22 cellular contexts compared by ENCODE assay signal in the genomic region with DNA sequence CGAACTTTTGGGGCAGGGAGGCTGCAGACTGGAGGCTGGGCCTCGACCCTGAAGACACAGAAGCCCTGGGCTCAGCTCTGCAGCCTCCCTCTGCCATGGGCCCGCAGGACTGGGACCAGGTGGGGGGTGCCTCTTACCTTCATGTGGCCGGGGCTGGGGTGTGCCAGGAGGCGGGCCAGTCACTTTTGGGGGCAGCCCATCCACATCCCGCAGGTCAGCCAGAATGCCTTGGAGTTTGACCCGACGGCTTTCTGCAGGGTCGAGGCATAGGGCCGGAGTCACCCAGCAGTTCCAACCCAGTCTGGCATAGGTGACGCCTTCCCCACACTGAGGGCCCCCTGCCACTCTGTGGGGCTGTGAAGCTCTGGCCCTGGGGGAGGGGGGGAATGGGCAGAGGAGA. TPM values are rescaled to one million over a fixed set of nuclear protein-coding genes. Genes with fewer than 3 reads are reported as not detected.
A peak's percentile ranks its signal among the peaks of the same experiment; 100 is the strongest.
DNase-seq lines count a peak whose midpoint lies in the region; ATAC-seq, FAIRE-seq and TF ChIP-seq lines count a peak whose summit lies in the region.
"Had no signal": no experiment of that assay in that cellular context is flagged by ENCODE, and none has a peak within 500 bp of the region (broad histone marks: within the 10 kb centered on the region; RNA-seq: fewer than 3 reads in every experiment).

No MANE protein-coding gene starts in this region.

- TF ChIP-seq POLR2A in HepG2 (IDR thresholded peaks at IDR 0.05; ENCODE audit: insufficient read depth in 1 of 2, low read depth in 2 of 2, low read length in 2 of 2) (no peak), right lobe of liver (IDR thresholded peaks at IDR 0.05) (no peak), esophagus muscularis mucosa (IDR thresholded peaks at IDR 0.05; ENCODE audit: low read depth) (no peak), sigmoid colon (IDR thresholded peaks at IDR 0.05) (no peak)

- H3K27ac ChIP-seq in HepG2 (ENCODE audit: extremely low read length, insufficient read depth, low read length): no peak overlapping the region
- peak overlapping the region in 1 of 3 donors; percentile 29 for H3K27ac ChIP-seq in right lobe of liver
- peak overlapping the region; percentile 24 to 64 (median 46) for H3K27ac ChIP-seq in esophagus muscularis mucosa (replicated peaks in 1 of 4)
- H3K27ac ChIP-seq in sigmoid colon: peak overlapping the region; percentile 27 to 51 (median 40)
- H3K27ac ChIP-seq: epithelial cell of prostate had no signal

- H3K36me3 ChIP-seq in HepG2 (replicated peaks in 1 of 2; ENCODE audit: control insufficient read depth in 1 of 2, insufficient read depth in 2 of 2, low read length in 2 of 2) (peaks cover 60 to 95% of the 10 kb centered on the region in 2 experiments), right lobe of liver (peaks cover 0 to 74% (median 31%) of the 10 kb centered on the region in 4 donors), esophagus muscularis mucosa (peaks cover 59 to 100% (median 97%) of the 10 kb centered on the region in 4 donors), sigmoid colon (peaks cover 53 to 97% (median 85%) of the 10 kb centered on the region in 4 donors)

- no peaks in the 10 kb centered on the region for H3K4me1 ChIP-seq in HepG2 (ENCODE audit: insufficient read depth, low read length)
- peaks cover 0 to 3% (median 0%) of the 10 kb centered on the region in 4 donors for H3K4me1 ChIP-seq in right lobe of liver
- peaks cover 15 to 54% (median 48%) of the 10 kb centered on the region in 4 donors for H3K4me1 ChIP-seq in esophagus muscularis mucosa
- peaks cover 0 to 19% (median 13%) of the 10 kb centered on the region in 4 donors for H3K4me1 ChIP-seq in sigmoid colon

- H3K27me3 ChIP-seq in HepG2 (ENCODE audit: control insufficient read depth in 1 of 2, insufficient read depth in 2 of 2, low read length in 2 of 2) (no peaks in the 10 kb centered on the region), right lobe of liver (no peaks in the 10 kb centered on the region), esophagus muscularis mucosa (no peaks in the 10 kb centered on the region), sigmoid colon (no peaks in the 10 kb centered on the region)
- H3K27me3 ChIP-seq: adrenal gland had no signal

- 100% methylated on average over 3 of the region's 11 CpGs for WGBS in HepG2 (ENCODE audit: low lambda C conversion rate)
- WGBS in right lobe of liver (ENCODE audit: insufficient coverage, low coverage, low lambda C conversion rate, missing lambda C conversion rate): 90% methylated on average over 2 of the region's 11 CpGs
- WGBS in esophagus muscularis mucosa: 87% methylated on average over 3 of the region's 11 CpGs
- WGBS in sigmoid colon, 2 donors: 91% methylated on average over 11 of the region's 11 CpGs

- in situ Hi-C loops in HepG2 (cut with HindIII; ENCODE audit: extremely low pct_ligation_motif_present, low pct_unique_long_range_greater_than_20kb): no loop called here

- no peak overlapping the region for H2AFZ ChIP-seq in HepG2 (ENCODE audit: low read length)

- intact Hi-C loops in HepG2 (cut with micrococcal nuclease; ENCODE audit: unreplicated experiment) (loop anchor here (1.0 kb wide), 1 partner anchor 23 kb away; no protein-coding TSS in a partner anchor), right lobe of liver (cut with DNase I) (no loop called here), esophagus muscularis mucosa (cut with DNase I) (loop anchor here (2.0 kb wide), 1 partner anchor 23 kb away; no protein-coding TSS in a partner anchor), sigmoid colon (cut with DNase I) (loop anchor here (1.0 kb wide), 1 partner anchor 23 kb away; no protein-coding TSS in a partner anchor)

- no peak overlapping the region for H3K9ac ChIP-seq in HepG2 (ENCODE audit: insufficient read depth, low read depth, low read length)

- H4K20me1 ChIP-seq in HepG2 (ENCODE audit: insufficient read depth, low read length): peaks cover 13% of the 10 kb centered on the region; the same call in 1 of the 2 replicates

- POLR2A ChIA-PET in HepG2 (lab: Yijun Ruan, JAX): interaction anchor here (1.3 kb wide), 1 partner anchor 10 kb away, joined by 3 read pairs; no protein-coding TSS in a partner anchor

- no peak for TF ChIP-seq RAD21 in HepG2 (CRISPR knock-in tag; IDR thresholded peaks at IDR 0.05)

- ATAC-seq in HepG2 (no peak), right lobe of liver (no peak), HG02870 (IDR thresholded peaks at IDR 0.05; ENCODE audit: unreplicated experiment) (no peak)
- ATAC-seq: activated T-helper 17 cell treated with anti-CD3 and anti-CD28 coated beads, Interleukin-2, amount 50 U/mL, for 72 hours had no signal

- TF ChIP-seq CTCF in HepG2 (CRISPR knock-in tag; IDR thresholded peaks at IDR 0.05) (no peak), right lobe of liver (IDR thresholded peaks at IDR 0.05) (no peak), esophagus muscularis mucosa (IDR thresholded peaks at IDR 0.05) (no peak), sigmoid colon (IDR thresholded peaks at IDR 0.05) (no peak)

- TF ChIP-seq EP300 in HepG2 (IDR thresholded peaks at IDR 0.05; ENCODE audit: low read depth in 2 of 2, low read length in 2 of 2): no peak
- TF ChIP-seq EP300 in HepG2 (CRISPR knock-in tag; IDR thresholded peaks at IDR 0.05; ENCODE audit: borderline replicate concordance): no peak
- no peak for TF ChIP-seq EP300 in esophagus muscularis mucosa (IDR thresholded peaks at IDR 0.05)
- no peak for TF ChIP-seq EP300 in sigmoid colon (IDR thresholded peaks at IDR 0.05)

- DNase-seq in HepG2 (ENCODE audit: low spot score) (no peak), right lobe of liver (no peak), esophagus muscularis mucosa (ENCODE audit: extremely low spot score) (no peak), sigmoid colon (peak; percentile 65), HuH-7 (ENCODE audit: low spot score) (no peak)
- no peak for DNase-seq in activated T-cell treated with anti-CD3 and anti-CD28 coated beads, Interleukin-2, amount 50 U/mL, for 48 hours
- DNase-seq: activated CD4-positive, alpha-beta T cell treated with anti-CD3 and anti-CD28 coated beads for 4 hours; activated CD8-positive, alpha-beta memory T cell treated with anti-CD3 and anti-CD28 coated beads, Interleukin-2, amount 10 ng/mL, durations not matched to agents 7 days and 5 days; CD4-positive, CD25-positive, alpha-beta regulatory T cell; DMS53; foreskin melanocyte; KG1; kidney glomerular epithelial cell; MV-4-11; NCI-H187; NCI-H69; SIG-M5; T-helper 1 cell had no signal

- H3K79me2 ChIP-seq in HepG2 (ENCODE audit: insufficient read depth, low read length): no peaks in the 10 kb centered on the region

- FAIRE-seq in HepG2 (lab: Jason Lieb, UNC): no peak

- BruUV-seq in HepG2 (replicated peaks; lab: Mats Ljungman, UMichigan): no TSS peak

- no peak overlapping the region for H3K4me2 ChIP-seq in HepG2 (ENCODE audit: low read depth, low read length)

- H3K4me3 ChIP-seq in HepG2 (replicated peaks in 1 of 3; ENCODE audit: insufficient read depth in 1 of 3, low read depth in 2 of 3, low read length in 3 of 3) (no peak overlapping the region), right lobe of liver (no peak overlapping the region), esophagus muscularis mucosa (no peak overlapping the region), sigmoid colon (no peak overlapping the region)
- H3K4me3 ChIP-seq: adrenal gland had no signal

- H3K9me3 ChIP-seq in HepG2 (ENCODE audit: low read length): no peaks in the 10 kb centered on the region
- no peaks in the 10 kb centered on the region for H3K9me3 ChIP-seq in right lobe of liver
- H3K9me3 ChIP-seq in esophagus muscularis mucosa: no peaks in the 10 kb centered on the region
- no peaks in the 10 kb centered on the region for H3K9me3 ChIP-seq in sigmoid colon
- H3K9me3 ChIP-seq: adrenal gland had no signal

- CTCF ChIA-PET in HepG2 (lab: Yijun Ruan, JAX; ENCODE audit: low intra/inter-chr PET ratio, low total read pairs): interaction anchor here (2.8 kb wide), 1 partner anchor 23 kb away, joined by 22 read pairs; no protein-coding TSS in a partner anchor

RNA-seq across cellular contexts. Expression of a gene that starts 10.8 kb away (rescaled TPM):
- 6.7 and 13.2 TPM in 2 replicates for total RNA-seq in HepG2 (2016; rRNA removed; fragmentation: Illumina TruSeq; extraction: Trizol)
- total RNA-seq in HepG2 (2016; cell fraction: cytosol; rRNA removed; fragmentation: Illumina TruSeq; extraction: Trizol; ENCODE audit: low read depth): 3.7 and 5.6 TPM in 2 replicates
- 7.7 and 10.7 TPM in 2 replicates for total RNA-seq in HepG2 (2016; cell fraction: insoluble cytoplasmic fraction; rRNA removed; fragmentation: Illumina TruSeq; extraction: Trizol)
- total RNA-seq in HepG2 (2016; cell fraction: membrane; rRNA removed; fragmentation: Illumina TruSeq; extraction: Trizol): 10.7 and 11.6 TPM in 2 replicates
- 9.5 and 12.7 TPM in 2 replicates for total RNA-seq in HepG2 (2016; cell fraction: nucleus; rRNA removed; fragmentation: Illumina TruSeq; extraction: Trizol)
- polyA plus RNA-seq in HepG2 (2011; rRNA removed): 7.3 and 9.2 TPM in 2 replicates
- 5.7 and 8.3 TPM in 2 replicates for polyA plus RNA-seq in HepG2 (2011; cell fraction: cytosol; rRNA removed)
- polyA plus RNA-seq in HepG2 (2011; cell fraction: nucleus; rRNA removed): 19.6 and 26.3 TPM in 2 replicates
- 12.3 and 18.9 TPM in 2 replicates for polyA plus RNA-seq in HepG2 (2012)
- 4.2 and 4.7 TPM in 2 replicates for polyA plus RNA-seq in HepG2 (2016; cell fraction: cytosol; fragmentation: Illumina TruSeq; extraction: Trizol; ENCODE audit: low read depth)
- polyA plus RNA-seq in HepG2 (2016; cell fraction: insoluble cytoplasmic fraction; fragmentation: Illumina TruSeq; extraction: Trizol; ENCODE audit: low read depth): 12.5 and 12.9 TPM in 2 replicates
- polyA plus RNA-seq in HepG2 (2016; cell fraction: membrane; fragmentation: Illumina TruSeq; extraction: Trizol; ENCODE audit: low read depth): 6.8 and 7.6 TPM in 2 replicates
- polyA plus RNA-seq in HepG2 (2016; cell fraction: nucleus; fragmentation: Illumina TruSeq; extraction: Trizol; ENCODE audit: insufficient read depth, low read depth): 26.1 and 27.2 TPM in 2 replicates
- 10.6 and 14.4 TPM in 2 replicates for polyA minus RNA-seq in HepG2 (2011; rRNA and poly(A)+ RNA removed; ENCODE audit: low replicate concordance)
- 8.2 and 11.7 TPM in 2 replicates for polyA minus RNA-seq in HepG2 (2011; cell fraction: cytosol; rRNA and poly(A)+ RNA removed)
- 9.1 TPM in 2 replicates for polyA minus RNA-seq in HepG2 (2011; cell fraction: nucleus; rRNA and poly(A)+ RNA removed)
- total RNA-seq in right lobe of liver: 10 to 100 TPM; 15.1 to 20.2 (median 16.9) TPM
- 10 to 100 TPM; 12.8 to 33.3 (median 22.4) TPM for total RNA-seq in esophagus muscularis mucosa
- 10 to 100 TPM; 14.7 to 33.8 (median 16.7) TPM for total RNA-seq in sigmoid colon
- 10 to 100 TPM; 18.6 to 51.7 (median 32.6) TPM for polyA plus RNA-seq in sigmoid colon

RNA-seq across cellular contexts. Expression of a gene that starts 18.1 kb away (rescaled TPM):
- 4.0 and 9.8 TPM in 2 replicates for total RNA-seq in HepG2 (2016; rRNA removed; fragmentation: Illumina TruSeq; extraction: Trizol)
- 1.2 and 1.9 TPM in 2 replicates for total RNA-seq in HepG2 (2016; cell fraction: cytosol; rRNA removed; fragmentation: Illumina TruSeq; extraction: Trizol; ENCODE audit: low read depth)
- total RNA-seq in HepG2 (2016; cell fraction: insoluble cytoplasmic fraction; rRNA removed; fragmentation: Illumina TruSeq; extraction: Trizol): 3.4 and 11.2 TPM in 2 replicates
- total RNA-seq in HepG2 (2016; cell fraction: membrane; rRNA removed; fragmentation: Illumina TruSeq; extraction: Trizol): 3.6 and 3.7 TPM in 2 replicates
- 11.2 and 11.6 TPM in 2 replicates for total RNA-seq in HepG2 (2016; cell fraction: nucleus; rRNA removed; fragmentation: Illumina TruSeq; extraction: Trizol)
- polyA plus RNA-seq in HepG2 (2011; rRNA removed): 7.3 and 9.2 TPM in 2 replicates
- 7.8 and 9.7 TPM in 2 replicates for polyA plus RNA-seq in HepG2 (2011; cell fraction: cytosol; rRNA removed)
- 27.5 and 33.9 TPM in 2 replicates for polyA plus RNA-seq in HepG2 (2011; cell fraction: nucleus; rRNA removed)
- 12.4 and 17.0 TPM in 2 replicates for polyA plus RNA-seq in HepG2 (2012)
- polyA plus RNA-seq in HepG2 (2016; cell fraction: cytosol; fragmentation: Illumina TruSeq; extraction: Trizol; ENCODE audit: low read depth): 0.63 and 1.3 TPM in 2 replicates
- 5.1 TPM in 2 replicates for polyA plus RNA-seq in HepG2 (2016; cell fraction: insoluble cytoplasmic fraction; fragmentation: Illumina TruSeq; extraction: Trizol; ENCODE audit: low read depth)
- polyA plus RNA-seq in HepG2 (2016; cell fraction: membrane; fragmentation: Illumina TruSeq; extraction: Trizol; ENCODE audit: low read depth): 1.7 and 2.3 TPM in 2 replicates
- 34.8 and 35.7 TPM in 2 replicates for polyA plus RNA-seq in HepG2 (2016; cell fraction: nucleus; fragmentation: Illumina TruSeq; extraction: Trizol; ENCODE audit: insufficient read depth, low read depth)
- 6.9 and 11.0 TPM in 2 replicates for polyA minus RNA-seq in HepG2 (2011; rRNA and poly(A)+ RNA removed; ENCODE audit: low replicate concordance)
- polyA minus RNA-seq in HepG2 (2011; cell fraction: cytosol; rRNA and poly(A)+ RNA removed): 7.5 and 8.8 TPM in 2 replicates
- 10.3 and 11.5 TPM in 2 replicates for polyA minus RNA-seq in HepG2 (2011; cell fraction: nucleus; rRNA and poly(A)+ RNA removed)
- total RNA-seq in right lobe of liver: 1 to 10 TPM; 5.8 to 9.5 (median 7.4) TPM
- 10 to 100 TPM; 22.4 to 30.3 (median 26.5) TPM for total RNA-seq in esophagus muscularis mucosa
- 10 to 100 TPM; 15.0 to 31.0 (median 15.7) TPM for total RNA-seq in sigmoid colon
- polyA plus RNA-seq in sigmoid colon: 10 to 100 TPM in 1 of 3 donors, 1 to 10 TPM in 2; 1.4 to 11.9 (median 3.6) TPM

RNA-seq across cellular contexts. Expression of a gene that starts 18.5 kb away (rescaled TPM):
- 32.2 and 43.1 TPM in 2 replicates for total RNA-seq in HepG2 (2016; rRNA removed; fragmentation: Illumina TruSeq; extraction: Trizol)
- total RNA-seq in HepG2 (2016; cell fraction: cytosol; rRNA removed; fragmentation: Illumina TruSeq; extraction: Trizol; ENCODE audit: low read depth): 13.6 and 15.4 TPM in 2 replicates
- 25.7 and 41.7 TPM in 2 replicates for total RNA-seq in HepG2 (2016; cell fraction: insoluble cytoplasmic fraction; rRNA removed; fragmentation: Illumina TruSeq; extraction: Trizol)
- total RNA-seq in HepG2 (2016; cell fraction: membrane; rRNA removed; fragmentation: Illumina TruSeq; extraction: Trizol): 30.2 and 30.9 TPM in 2 replicates
- 30.6 and 31.6 TPM in 2 replicates for total RNA-seq in HepG2 (2016; cell fraction: nucleus; rRNA removed; fragmentation: Illumina TruSeq; extraction: Trizol)
- polyA plus RNA-seq in HepG2 (2011; rRNA removed): 57.3 and 80.7 TPM in 2 replicates
- polyA plus RNA-seq in HepG2 (2011; cell fraction: cytosol; rRNA removed): 34.2 and 64.8 TPM in 2 replicates
- 266 and 313 TPM in 2 replicates for polyA plus RNA-seq in HepG2 (2011; cell fraction: nucleus; rRNA removed)
- polyA plus RNA-seq in HepG2 (2012): 35.6 and 48.5 TPM in 2 replicates
- polyA plus RNA-seq in HepG2 (2016; cell fraction: cytosol; fragmentation: Illumina TruSeq; extraction: Trizol; ENCODE audit: low read depth): 8.5 and 9.3 TPM in 2 replicates
- 34.1 and 37.8 TPM in 2 replicates for polyA plus RNA-seq in HepG2 (2016; cell fraction: insoluble cytoplasmic fraction; fragmentation: Illumina TruSeq; extraction: Trizol; ENCODE audit: low read depth)
- polyA plus RNA-seq in HepG2 (2016; cell fraction: membrane; fragmentation: Illumina TruSeq; extraction: Trizol; ENCODE audit: low read depth): 21.1 and 23.2 TPM in 2 replicates
- 78.0 and 78.1 TPM in 2 replicates for polyA plus RNA-seq in HepG2 (2016; cell fraction: nucleus; fragmentation: Illumina TruSeq; extraction: Trizol; ENCODE audit: insufficient read depth, low read depth)
- polyA minus RNA-seq in HepG2 (2011; rRNA and poly(A)+ RNA removed; ENCODE audit: low replicate concordance): 47.8 and 141 TPM in 2 replicates
- polyA minus RNA-seq in HepG2 (2011; cell fraction: cytosol; rRNA and poly(A)+ RNA removed): 30.6 and 39.4 TPM in 2 replicates
- 37.0 and 47.4 TPM in 2 replicates for polyA minus RNA-seq in HepG2 (2011; cell fraction: nucleus; rRNA and poly(A)+ RNA removed)
- 10 to 100 TPM; 16.9 to 28.1 (median 23.7) TPM for total RNA-seq in right lobe of liver
- 100 to 1,000 TPM in 2 of 4 donors, 10 to 100 TPM in 2; 85.2 to 119 (median 101) TPM for total RNA-seq in esophagus muscularis mucosa
- total RNA-seq in sigmoid colon: 10 to 100 TPM; 42.5 to 62.6 (median 49.7) TPM
- 10 to 100 TPM; 45.0 to 63.4 (median 51.8) TPM for polyA plus RNA-seq in sigmoid colon

Comparison
In these comparisons a context has a peak if more than half of its experiments do, and no peak if none do; other contexts are left out.
1. intact Hi-C loops: an anchor here in HepG2 (1.0 kb wide), esophagus muscularis mucosa (2.0 kb wide) and sigmoid colon (1.0 kb wide); none called in right lobe of liver.